Comparison of ENCODE assay signal across 13 cellular contexts in genomic region chr6:98044791-98045190, GRCh38.
"Had no signal": no experiment of that assay in that cellular context is flagged by ENCODE, and none has a peak within 500 bp of the region (broad histone marks: within the 10 kb centered on the region; RNA-seq: fewer than 3 reads in every experiment).

No MANE protein-coding gene starts in this region.

- H3K4me3 ChIP-seq: adrenal gland, esophagus muscularis mucosa, gastroesophageal sphincter, heart right ventricle, thyroid gland had no signal

- H3K36me3 ChIP-seq: adrenal gland, esophagus muscularis mucosa, gastroesophageal sphincter, heart right ventricle, thyroid gland had no signal

- H3K4me1 ChIP-seq: adrenal gland, esophagus muscularis mucosa, gastroesophageal sphincter, thyroid gland had no signal

- H3K27ac ChIP-seq: adrenal gland, esophagus muscularis mucosa, gastroesophageal sphincter, heart right ventricle, thyroid gland had no signal

- DNase-seq: activated CD4-positive, alpha-beta T cell treated with anti-CD3 and anti-CD28 coated beads for 36 hours; activated CD4-positive, alpha-beta T cell treated with anti-CD3 and anti-CD28 coated beads, Interleukin-2, amount 50 U/mL, for 48 hours; activated gamma-delta T cell; adrenal gland; effector CD8-positive, alpha-beta T cell; heart right ventricle; mesenchymal stem cell; naive thymus-derived CD4-positive, alpha-beta T cell; stimulated activated naive CD4-positive, alpha-beta T cell treated with Interleukin-2 at 50 U/mL for 16 hours; thyroid gland had no signal

- ATAC-seq: activated CD4-positive, alpha-beta T cell treated with anti-CD3 and anti-CD28 coated beads for 36 hours; activated naive CD4-positive, alpha-beta T cell treated with anti-CD3 and anti-CD28 coated beads, Interleukin-2, amount 50 U/mL, for 72 hours; gastroesophageal sphincter; heart right ventricle; naive thymus-derived CD4-positive, alpha-beta T cell had no signal

- H3K9me3 ChIP-seq: adrenal gland, esophagus muscularis mucosa, gastroesophageal sphincter, heart right ventricle, thyroid gland had no signal
